8 cellular contexts compared by ENCODE assay signal in the genomic region with DNA sequence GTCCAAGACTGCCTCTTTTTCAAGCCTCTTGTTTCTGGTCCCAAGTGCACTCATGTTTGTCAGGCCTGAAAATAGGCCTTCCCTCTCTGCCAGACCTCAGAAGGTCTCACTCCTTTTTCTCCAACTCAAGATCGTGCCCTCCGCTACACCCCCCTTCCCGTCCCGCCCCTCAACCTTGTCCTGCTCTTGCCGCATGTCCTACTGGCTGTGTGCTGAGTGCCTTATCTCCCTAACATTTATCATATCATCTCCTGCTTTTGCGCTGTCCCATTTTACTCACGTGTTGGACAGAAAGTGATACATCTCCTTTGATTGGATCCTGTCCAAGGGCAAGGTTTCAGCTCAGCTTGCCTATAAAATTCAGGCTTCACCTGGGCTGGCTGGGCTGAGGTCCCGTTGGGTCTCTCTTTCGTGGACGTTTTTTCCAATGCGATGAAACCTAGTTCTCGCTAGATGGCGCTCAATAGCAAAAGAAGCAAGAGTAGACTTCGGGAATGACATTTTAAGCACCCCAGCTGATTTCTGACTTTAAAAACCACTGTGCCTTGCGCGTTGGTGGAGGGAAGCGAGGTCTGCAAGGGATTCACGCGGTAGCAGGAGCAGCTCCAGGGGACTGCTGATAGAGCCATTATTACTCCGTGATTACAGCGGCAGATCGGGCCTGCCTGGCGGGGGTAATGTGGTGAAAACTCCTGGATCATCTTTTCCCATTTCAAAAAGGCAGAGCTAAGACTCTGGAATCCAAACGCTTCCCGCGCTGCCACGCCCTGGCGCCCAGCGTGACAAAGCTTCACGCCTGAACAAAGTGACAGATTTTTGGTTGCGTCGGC.
DNase-seq lines count a peak whose midpoint lies in the region; ATAC-seq, FAIRE-seq and TF ChIP-seq lines count a peak whose summit lies in the region.

No MANE protein-coding gene starts in this region.

- H3K4me3 ChIP-seq in HCT116 (replicated peaks in 1 of 2; ENCODE audit: low read depth in 1 of 2, low read length in 2 of 2) (no peak overlapping the region), RWPE2 (ENCODE audit: severe bottlenecking) (peak overlapping the region; percentile 13), bronchial epithelial cell (ENCODE audit: low read depth, low read length) (peak overlapping the region; percentile 20), small intestine (ENCODE audit: low read depth in 1 of 2, low read length in 2 of 2) (peak overlapping the region in 1 of 2 donors; percentile 24)

- H3K9me3 ChIP-seq in HCT116 (ENCODE audit: control insufficient read depth in 1 of 2, insufficient read depth in 1 of 2, low read depth in 1 of 2, low read length in 2 of 2), result no peaks in the 10 kb centered on the region
- H3K9me3 ChIP-seq in RWPE2 (ENCODE audit: severe bottlenecking), result no peaks in the 10 kb centered on the region
- no peaks in the 10 kb centered on the region for H3K9me3 ChIP-seq in small intestine (ENCODE audit: control insufficient read depth, low read depth)

- H3K9ac ChIP-seq in HCT116 (ENCODE audit: low read length), result no peak overlapping the region

- H3K36me3 ChIP-seq in HCT116 (ENCODE audit: control insufficient read depth in 1 of 2, insufficient read depth in 2 of 2, low read length in 2 of 2), result no peaks in the 10 kb centered on the region
- no peaks in the 10 kb centered on the region for H3K36me3 ChIP-seq in RWPE2 (ENCODE audit: low read depth)
- H3K36me3 ChIP-seq in bronchial epithelial cell (ENCODE audit: control insufficient read depth, insufficient read depth, low read length), result no peaks in the 10 kb centered on the region
- no peaks in the 10 kb centered on the region for H3K36me3 ChIP-seq in small intestine (ENCODE audit: control insufficient read depth in 2 of 2, insufficient read depth in 2 of 2, low read length in 2 of 2)

- ATAC-seq in HCT116, result peak; percentile 84
- ATAC-seq in RWPE2 (ENCODE audit: low read depth), result peak; percentile 68

- H3K9me2 ChIP-seq in HCT116 (ENCODE audit: insufficient read depth), result no peaks in the 10 kb centered on the region

- TF ChIP-seq CTCF in HCT116 (IDR thresholded peaks at IDR 0.05 in 2 of 3, conservative IDR thresholded peaks at IDR 0.05 in 1 of 3; ENCODE audit: borderline replicate concordance in 1 of 3, insufficient read depth in 1 of 3, low read depth in 2 of 3, low read length in 2 of 3) (peak; percentile 62 to 87 (median 71)), RWPE2 (IDR thresholded peaks at IDR 0.05; ENCODE audit: poor library complexity, severe bottlenecking) (peak; percentile 85), bronchial epithelial cell (IDR thresholded peaks at IDR 0.05; ENCODE audit: insufficient read depth, low read length, severe bottlenecking) (peak; percentile 77)

- FAIRE-seq in bronchial epithelial cell (lab: Jason Lieb, UNC) (no peak), small intestine (lab: Jason Lieb, UNC) (no peak)

- peaks cover 0 to 4% of the 10 kb centered on the region in 2 experiments; a peak in 1 of 4 replicates for H3K4me1 ChIP-seq in HCT116 (ENCODE audit: control insufficient read depth in 1 of 2, insufficient read depth in 2 of 2, low read length in 2 of 2)
- H3K4me1 ChIP-seq in RWPE2 (ENCODE audit: insufficient read depth, poor library complexity, severe bottlenecking), result no peaks in the 10 kb centered on the region
- peaks cover 0 to 2% of the 10 kb centered on the region in 2 donors for H3K4me1 ChIP-seq in small intestine (ENCODE audit: control insufficient read depth in 2 of 2, insufficient read depth in 1 of 2, low read depth in 1 of 2, low read length in 1 of 2)

- peak overlapping the region; percentile 38 for H3K4me2 ChIP-seq in HCT116 (ENCODE audit: low read length)

- H2AFZ ChIP-seq in HCT116 (ENCODE audit: low read depth, low read length, poor library complexity, severe bottlenecking), result peak overlapping the region; percentile 89

- BruUV-seq in HCT116 (replicated peaks; lab: Mats Ljungman, UMichigan), result no TSS peak

- 2 to 4% (median 4%) methylated on average over 32 of the region's 32 CpGs for WGBS in small intestine, 3 donors

- POLR2A ChIA-PET in HCT116 (lab: Charles Lee), result no interaction called here

- no peak for TF ChIP-seq POLR2A in HCT116 (IDR thresholded peaks at IDR 0.05; ENCODE audit: borderline replicate concordance, extremely low read depth, insufficient read depth, insufficient read length)

- peak; percentile 87 for TF ChIP-seq RAD21 in HCT116 (IDR thresholded peaks at IDR 0.05; ENCODE audit: low read depth)

- intact Hi-C loops in HCT116 (cut with micrococcal nuclease), result loop anchor here (1.0 to 10.0 kb wide), 5 partner anchors 232 to 1522 kb away; no protein-coding TSS in a partner anchor

- no peaks in the 10 kb centered on the region for H4K20me1 ChIP-seq in HCT116 (ENCODE audit: insufficient read depth)

- H3K79me2 ChIP-seq in HCT116 (ENCODE audit: insufficient read depth, low read length), result no peaks in the 10 kb centered on the region

- H3K27me3 ChIP-seq in HCT116 (ENCODE audit: insufficient read depth, low read length) (no peaks in the 10 kb centered on the region), RWPE2 (ENCODE audit: insufficient read depth, poor library complexity, severe bottlenecking) (no peaks in the 10 kb centered on the region), bronchial epithelial cell (ENCODE audit: control insufficient read depth, insufficient read depth, low read length) (no peaks in the 10 kb centered on the region), small intestine (ENCODE audit: control insufficient read depth in 2 of 2, insufficient read depth in 2 of 2, low read length in 2 of 2) (peaks cover 0 to 2% of the 10 kb centered on the region in 2 donors)

- RAD21 ChIA-PET in HCT116 (lab: Charles Lee; ENCODE audit: low non-redundant PET in 1 of 2, low total read pairs in 2 of 2, uncharacterized antibody in 2 of 2, unreplicated experiment in 2 of 2), result interaction anchor here in 1 of 2 experiments (1.0 to 1.2 kb wide), 2 partner anchors 232 to 416 kb away, joined by 3 read pairs; no protein-coding TSS in a partner anchor

- H3K27ac ChIP-seq in HCT116 (ENCODE audit: low read depth, low read length) (no peak overlapping the region), RWPE2 (ENCODE audit: poor library complexity, severe bottlenecking) (no peak overlapping the region), small intestine (ENCODE audit: low read depth in 1 of 2, low read length in 1 of 2) (no peak overlapping the region)

- peak in 2 of 3 donors; percentile 12 to 25 for DNase-seq in stimulated activated CD4-positive, alpha-beta T cell treated with anti-CD3 and anti-CD28 coated beads, Interleukin-12 subunit alpha, Interleukin-12 subunit beta, amount 100 ng/mL, for 48 hours (ENCODE audit: low read depth in 2 of 3, low spot score in 1 of 3)
- DNase-seq in stimulated activated CD4-positive, alpha-beta T cell treated with anti-CD3 and anti-CD28 coated beads, Interleukin-4, amount 100 ng/mL, for 1 hour, result no peak
- DNase-seq in HCT116 (ENCODE audit: low read depth, low spot score) (peak; percentile 48), LoVo (ENCODE audit: low spot score) (peak; percentile 64), RWPE2 (ENCODE audit: low spot score) (no peak), bronchial epithelial cell (ENCODE audit: low read depth) (peak; percentile 70), inferior parietal cortex (ENCODE audit: extremely low spot score) (peak; percentile 88), small intestine (peak; percentile 68)

- CTCF ChIA-PET in HCT116 (lab: Charles Lee), result interaction anchor here (0.8 to 4.1 kb wide), 10 partner anchors 10 to 1991 kb away, joined by 3 to 29 read pairs (median 3); no protein-coding TSS in a partner anchor

TF ChIP-seq in HCT116, 20 proteins besides CTCF, POLR2A, EP300 and RAD21:
- TF ChIP-seq, protein P1, sequence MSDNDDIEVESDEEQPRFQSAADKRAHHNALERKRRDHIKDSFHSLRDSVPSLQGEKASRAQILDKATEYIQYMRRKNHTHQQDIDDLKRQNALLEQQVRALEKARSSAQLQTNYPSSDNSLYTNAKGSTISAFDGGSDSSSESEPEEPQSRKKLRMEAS (IDR thresholded peaks at IDR 0.05), result no peak
- TF ChIP-seq CEBPB (IDR thresholded peaks at IDR 0.05; ENCODE audit: low read depth) (no peak), YY1 (IDR thresholded peaks at IDR 0.05; ENCODE audit: extremely low read depth, insufficient replicate concordance, low read depth, low read length) (peak; percentile 18), JUND (IDR thresholded peaks at IDR 0.05) (no peak), CBX3 (IDR thresholded peaks at IDR 0.05; ENCODE audit: low read depth) (no peak)
- TF ChIP-seq, protein P2, sequence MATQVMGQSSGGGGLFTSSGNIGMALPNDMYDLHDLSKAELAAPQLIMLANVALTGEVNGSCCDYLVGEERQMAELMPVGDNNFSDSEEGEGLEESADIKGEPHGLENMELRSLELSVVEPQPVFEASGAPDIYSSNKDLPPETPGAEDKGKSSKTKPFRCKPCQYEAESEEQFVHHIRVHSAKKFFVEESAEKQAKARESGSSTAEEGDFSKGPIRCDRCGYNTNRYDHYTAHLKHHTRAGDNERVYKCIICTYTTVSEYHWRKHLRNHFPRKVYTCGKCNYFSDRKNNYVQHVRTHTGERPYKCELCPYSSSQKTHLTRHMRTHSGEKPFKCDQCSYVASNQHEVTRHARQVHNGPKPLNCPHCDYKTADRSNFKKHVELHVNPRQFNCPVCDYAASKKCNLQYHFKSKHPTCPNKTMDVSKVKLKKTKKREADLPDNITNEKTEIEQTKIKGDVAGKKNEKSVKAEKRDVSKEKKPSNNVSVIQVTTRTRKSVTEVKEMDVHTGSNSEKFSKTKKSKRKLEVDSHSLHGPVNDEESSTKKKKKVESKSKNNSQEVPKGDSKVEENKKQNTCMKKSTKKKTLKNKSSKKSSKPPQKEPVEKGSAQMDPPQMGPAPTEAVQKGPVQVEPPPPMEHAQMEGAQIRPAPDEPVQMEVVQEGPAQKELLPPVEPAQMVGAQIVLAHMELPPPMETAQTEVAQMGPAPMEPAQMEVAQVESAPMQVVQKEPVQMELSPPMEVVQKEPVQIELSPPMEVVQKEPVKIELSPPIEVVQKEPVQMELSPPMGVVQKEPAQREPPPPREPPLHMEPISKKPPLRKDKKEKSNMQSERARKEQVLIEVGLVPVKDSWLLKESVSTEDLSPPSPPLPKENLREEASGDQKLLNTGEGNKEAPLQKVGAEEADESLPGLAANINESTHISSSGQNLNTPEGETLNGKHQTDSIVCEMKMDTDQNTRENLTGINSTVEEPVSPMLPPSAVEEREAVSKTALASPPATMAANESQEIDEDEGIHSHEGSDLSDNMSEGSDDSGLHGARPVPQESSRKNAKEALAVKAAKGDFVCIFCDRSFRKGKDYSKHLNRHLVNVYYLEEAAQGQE (IDR thresholded peaks at IDR 0.05; ENCODE audit: low read depth), result no peak
- TF ChIP-seq, protein P3, sequence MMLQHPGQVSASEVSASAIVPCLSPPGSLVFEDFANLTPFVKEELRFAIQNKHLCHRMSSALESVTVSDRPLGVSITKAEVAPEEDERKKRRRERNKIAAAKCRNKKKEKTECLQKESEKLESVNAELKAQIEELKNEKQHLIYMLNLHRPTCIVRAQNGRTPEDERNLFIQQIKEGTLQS (IDR thresholded peaks at IDR 0.05), result no peak
TF ChIP-seq in HCT116: peak in this region for 1.

Comparison
In these comparisons a context has a peak if more than half of its experiments do, and no peak if none do; other contexts are left out.
1. DNase-seq: peak in stimulated activated CD4-positive, alpha-beta T cell treated with anti-CD3 and anti-CD28 coated beads, Interleukin-12 subunit alpha, Interleukin-12 subunit beta, amount 100 ng/mL, for 48 hours (2 of 3), HCT116 (single experiment), LoVo (single experiment), bronchial epithelial cell (single experiment), inferior parietal cortex (single experiment) and small intestine (single experiment); none in stimulated activated CD4-positive, alpha-beta T cell treated with anti-CD3 and anti-CD28 coated beads, Interleukin-4, amount 100 ng/mL, for 1 hour (single experiment) and RWPE2 (single experiment).
2. H3K4me3 ChIP-seq: peak in RWPE2 (single experiment) and bronchial epithelial cell (single experiment); none in HCT116 (0 of 2).
3. Peak in every context shown above with its lines, with median percentiles within 50 percentile points of each other: CTCF ChIP-seq.